Comparison of ENCODE assay signal across 15 cellular contexts in genomic region chr11:12684821-12685220, GRCh38. TPM values are rescaled to one million over a fixed set of nuclear protein-coding genes. Genes with fewer than 3 reads are reported as not detected.
DNase-seq lines count a peak whose midpoint lies in the region; ATAC-seq and TF ChIP-seq lines count a peak whose summit lies in the region.
"Had no signal": no experiment of that assay in that cellular context is flagged by ENCODE, and none has a peak within 500 bp of the region (broad histone marks: within the 10 kb centered on the region; RNA-seq: fewer than 3 reads in every experiment).

No MANE protein-coding gene starts in this region.

- H2AFZ ChIP-seq in SK-N-SH (ENCODE audit: low read depth) = no peak overlapping the region

- no peaks in the 10 kb centered on the region for H3K9me2 ChIP-seq in SK-N-SH

- H3K9ac ChIP-seq in SK-N-SH = peak overlapping the region; percentile 66; the same call in 1 of the 2 replicates

- CTCF ChIA-PET in SK-N-SH (lab: Yijun Ruan, JAX) = interaction anchor here (1.4 kb wide), 1 partner anchor 204 kb away, joined by 5 read pairs; no protein-coding TSS in a partner anchor

- ATAC-seq in SK-N-SH treated with all-trans-retinoic acid at 6 μM for 48 hours = no peak; the same call in 1 of the 3 replicates
- ATAC-seq in esophagus mucosa = peak; percentile 41
- ATAC-seq in GM18511 (IDR thresholded peaks at IDR 0.05; ENCODE audit: unreplicated experiment) = no peak

- H3K4me3 ChIP-seq in SK-N-SH (ENCODE audit: low read depth in 2 of 2, low read length in 1 of 2) = no peak overlapping the region

- DNase-seq in SK-N-SH (no peak), neural crest cell (ENCODE audit: low read depth, low spot score) (no peak), pons (ENCODE audit: low spot score) (no peak), germinal center (ENCODE audit: low spot score) (no peak), hypothalamus (lab: John Stamatoyannopoulos, UW) (no peak)
- DNase-seq: activated CD4-positive, alpha-beta T cell treated with anti-CD3 and anti-CD28 coated beads for 1 hour; activated naive CD8-positive, alpha-beta T cell treated with anti-CD3 and anti-CD28 coated beads, Interleukin-2, amount 10 ng/mL, durations not matched to agents 7 days and 5 days; CD4-positive, alpha-beta T cell; foreskin melanocyte; NCI-H2029 treated with DMSO at 0.1 percent for 48 hours; stimulated activated CD4-positive, alpha-beta T cell treated with anti-CD3 and anti-CD28 coated beads, Interleukin-12 subunit alpha, Interleukin-12 subunit beta, amount 100 ng/mL, for 4 hours had no signal

- TF ChIP-seq RAD21 in SK-N-SH (IDR thresholded peaks at IDR 0.05; ENCODE audit: low read length) = no peak

- H3K27me3 Mint-ChIP-seq in neural crest cell (ENCODE audit: low read depth) = no peaks in the 10 kb centered on the region

- peaks cover 71 to 75% of the 10 kb centered on the region in 2 experiments for H3K4me1 ChIP-seq in SK-N-SH (ENCODE audit: control insufficient read depth in 1 of 2, insufficient read depth in 2 of 2, low read depth in 1 of 2, low read length in 1 of 2)

- H3F3A ChIP-seq in SK-N-SH (replicated peaks; ENCODE audit: insufficient read depth) = peaks cover 39% of the 10 kb centered on the region

- H3K27ac Mint-ChIP-seq in neural crest cell (ENCODE audit: unreplicated experiment) = peak overlapping the region; percentile 65
- H3K27ac Mint-ChIP-seq: activated naive CD8-positive, alpha-beta T cell treated with anti-CD3 and anti-CD28 coated beads, Interleukin-2, amount 10 ng/mL, durations not matched to agents 7 days and 5 days; CD4-positive, alpha-beta T cell; memory B cell had no signal

- peaks cover 4 to 8% of the 10 kb centered on the region in 2 experiments for H3K36me3 ChIP-seq in SK-N-SH (replicated peaks in 1 of 2; ENCODE audit: control insufficient read depth in 1 of 2, insufficient read depth in 2 of 2, low read length in 1 of 2)

- H3K27ac ChIP-seq in SK-N-SH (ENCODE audit: low read depth in 2 of 2, low read length in 1 of 2) = peak overlapping the region; percentile 39 to 100

- H3K27me3 ChIP-seq in SK-N-SH (ENCODE audit: insufficient read depth) = no peaks in the 10 kb centered on the region

- WGBS in SK-N-SH (ENCODE audit: low lambda C conversion rate) = no CpG with 5 or more reads among the region's 1 CpG

- H3K4me3 Mint-ChIP-seq in neural crest cell = peak overlapping the region; percentile 52
- H3K4me3 Mint-ChIP-seq: activated naive CD8-positive, alpha-beta T cell treated with anti-CD3 and anti-CD28 coated beads, Interleukin-2, amount 10 ng/mL, durations not matched to agents 7 days and 5 days; CD4-positive, alpha-beta T cell; memory B cell had no signal

- peak overlapping the region; percentile 73 for H3K4me2 ChIP-seq in SK-N-SH

- no peaks in the 10 kb centered on the region for H3K9me3 ChIP-seq in SK-N-SH

- H3K4me1 Mint-ChIP-seq in neural crest cell = peaks cover 98% of the 10 kb centered on the region
- H3K4me1 Mint-ChIP-seq: memory B cell had no signal

- H3K79me2 ChIP-seq in SK-N-SH (ENCODE audit: insufficient read depth) = peaks cover 99% of the 10 kb centered on the region

- peaks cover 2% of the 10 kb centered on the region for H3K36me3 Mint-ChIP-seq in neural crest cell (ENCODE audit: low read depth)
- H3K36me3 Mint-ChIP-seq: activated naive CD8-positive, alpha-beta T cell treated with anti-CD3 and anti-CD28 coated beads, Interleukin-2, amount 10 ng/mL, durations not matched to agents 7 days and 5 days had no signal

- H3K9me3 Mint-ChIP-seq in neural crest cell = no peaks in the 10 kb centered on the region
- H3K9me3 Mint-ChIP-seq: activated naive CD8-positive, alpha-beta T cell treated with anti-CD3 and anti-CD28 coated beads, Interleukin-2, amount 10 ng/mL, durations not matched to agents 7 days and 5 days; CD4-positive, alpha-beta T cell had no signal

- POLR2A ChIA-PET in SK-N-SH (lab: Yijun Ruan, JAX) = no interaction called here

- no peaks in the 10 kb centered on the region for H4K20me1 ChIP-seq in SK-N-SH (ENCODE audit: insufficient read depth)

- TF ChIP-seq EP300 in SK-N-SH (IDR thresholded peaks at IDR 0.05; ENCODE audit: borderline replicate concordance in 1 of 2, low read depth in 1 of 2, low read length in 1 of 2) = no peak

- no peak for TF ChIP-seq CTCF in SK-N-SH (IDR thresholded peaks at IDR 0.05)
- no peak for TF ChIP-seq CTCF in neural crest cell (conservative IDR thresholded peaks at IDR 0.05)

TF ChIP-seq in SK-N-SH, 30 proteins besides CTCF, POLR2A, EP300 and RAD21 (continues in another document):
- TF ChIP-seq ZBTB33 (IDR thresholded peaks at IDR 0.05; ENCODE audit: borderline replicate concordance, low read depth) (no peak), PBX3 (IDR thresholded peaks at IDR 0.05) (no peak), YY1 (IDR thresholded peaks at IDR 0.05; ENCODE audit: low read depth) (no peak), FOXJ3 (CRISPR knock-in tag; IDR thresholded peaks at IDR 0.05) (no peak)

TF ChIP-seq in SK-N-SH treated with all-trans-retinoic acid at 6 μM for 48 hours, 23 proteins besides CTCF, POLR2A, EP300 and RAD21:
- TF ChIP-seq GLIS3 (CRISPR knock-in tag; IDR thresholded peaks at IDR 0.05) (no peak), RARB (CRISPR knock-in tag; IDR thresholded peaks at IDR 0.05) (no peak), ZC3H10 (CRISPR knock-in tag; IDR thresholded peaks at IDR 0.05) (no peak), ZNF70 (CRISPR knock-in tag; IDR thresholded peaks at IDR 0.05) (no peak), ARNTL (CRISPR knock-in tag; IDR thresholded peaks at IDR 0.05; ENCODE audit: borderline replicate concordance, low read depth) (no peak), ZFP30 (CRISPR knock-in tag; IDR thresholded peaks at IDR 0.05) (no peak), CREB5 (CRISPR knock-in tag; IDR thresholded peaks at IDR 0.05; ENCODE audit: low read depth) (no peak), CSRNP3 (CRISPR knock-in tag; IDR thresholded peaks at IDR 0.05) (no peak), PPARA (CRISPR knock-in tag; IDR thresholded peaks at IDR 0.05; ENCODE audit: borderline replicate concordance) (no peak), ZNF565 (CRISPR knock-in tag; conservative IDR thresholded peaks at IDR 0.05; ENCODE audit: low read depth) (no peak), TCF4 (CRISPR knock-in tag; IDR thresholded peaks at IDR 0.05; ENCODE audit: borderline replicate concordance) (no peak), ISL1 (CRISPR knock-in tag; IDR thresholded peaks at IDR 0.05) (no peak), CSDC2 (CRISPR knock-in tag; IDR thresholded peaks at IDR 0.05) (no peak), PATZ1 (CRISPR knock-in tag; IDR thresholded peaks at IDR 0.05; ENCODE audit: borderline replicate concordance) (no peak), BACH2 (CRISPR knock-in tag; IDR thresholded peaks at IDR 0.05; ENCODE audit: borderline replicate concordance) (no peak), ESRRG (CRISPR knock-in tag; IDR thresholded peaks at IDR 0.05) (no peak), OSR1 (CRISPR knock-in tag; IDR thresholded peaks at IDR 0.05) (no peak)

RNA-seq across cellular contexts. Expression of gene TEAD1, which starts 10.6 kb away (rescaled TPM):
- 31.2 and 37.8 TPM in 2 replicates for polyA plus RNA-seq in SK-N-SH (2012; rRNA removed)
- polyA plus RNA-seq in SK-N-SH (2012; cell fraction: cytosol; rRNA removed) = 31.8 and 33.9 TPM in 2 replicates
- polyA plus RNA-seq in SK-N-SH (2012; cell fraction: nucleus; rRNA removed) = 48.4 and 89.7 TPM in 2 replicates
- 35.3 TPM for total RNA-seq in esophagus mucosa
- total RNA-seq in neural crest cell = 84.1 and 87.3 TPM in 2 replicates
- total RNA-seq: activated naive CD8-positive, alpha-beta T cell treated with anti-CD3 and anti-CD28 coated beads, Interleukin-2, amount 10 ng/mL, durations not matched to agents 7 days and 5 days had no signal
